26 cellular contexts compared by ENCODE assay signal in the genomic region with DNA sequence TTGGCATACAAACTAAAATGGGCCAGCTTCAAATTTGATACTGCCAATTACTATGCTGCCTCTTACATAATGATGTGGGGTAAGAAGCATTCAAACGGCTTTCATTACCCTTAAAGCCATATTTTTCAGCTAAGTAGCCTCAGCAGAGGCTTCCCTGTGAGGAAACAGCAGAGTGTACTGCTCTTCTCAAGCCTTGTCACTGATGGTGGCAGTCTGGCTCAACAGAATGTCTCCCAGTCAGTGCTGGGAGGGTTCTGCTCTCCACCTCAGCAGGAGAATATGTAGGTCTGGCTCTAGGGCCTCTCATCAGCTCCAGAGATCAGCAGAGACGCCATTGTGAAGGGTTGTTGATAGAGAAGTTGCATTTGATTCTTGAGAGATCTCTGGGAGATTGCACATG.
"Had no signal": no experiment of that assay in that cellular context is flagged by ENCODE, and none has a peak within 500 bp of the region (broad histone marks: within the 10 kb centered on the region; RNA-seq: fewer than 3 reads in every experiment).

No MANE protein-coding gene starts in this region.

- H3K9me3 ChIP-seq: body of pancreas, esophagus muscularis mucosa had no signal

- ATAC-seq: activated CD4-positive, CD25-positive, alpha-beta regulatory T cell treated with anti-CD3 and anti-CD28 coated beads, Interleukin-2, amount 50 U/mL, for 24 hours; activated CD8-positive, alpha-beta T cell treated with anti-CD3 and anti-CD28 coated beads for 36 hours; activated T-cell treated with anti-CD3 and anti-CD28 coated beads, Interleukin-2, amount 50 U/mL, for 4 hours; activated T-helper 17 cell treated with anti-CD3 and anti-CD28 coated beads, Interleukin-2, amount 50 U/mL, for 72 hours; body of pancreas; effector memory CD8-positive, alpha-beta T cell; T-helper 17 cell had no signal

- H3K36me3 ChIP-seq: esophagus muscularis mucosa, WERI-Rb-1 had no signal

- H3K27ac ChIP-seq: body of pancreas, esophagus muscularis mucosa, WERI-Rb-1 had no signal

- H3K27me3 ChIP-seq: body of pancreas, esophagus muscularis mucosa had no signal

- H3K4me3 ChIP-seq: body of pancreas, esophagus muscularis mucosa had no signal

- DNase-seq: activated B cell treated with CpG ODN at 0.5 μM for 24 hours; activated CD4-positive, alpha-beta T cell treated with anti-CD3 and anti-CD28 coated beads for 48 hours; activated CD4-positive, alpha-beta T cell treated with anti-CD3 and anti-CD28 coated beads, Interleukin-2, amount 50 U/mL, for 1 hour; activated CD4-positive, alpha-beta T cell treated with anti-CD3 and anti-CD28 coated beads, Interleukin-2, amount 50 U/mL, for 48 hours; activated CD8-positive, alpha-beta memory T cell treated with anti-CD3 and anti-CD28 coated beads for 24 hours; activated CD8-positive, alpha-beta T cell treated with anti-CD3 and anti-CD28 coated beads for 36 hours; activated effector memory CD4-positive, alpha-beta T cell treated with Interleukin-2 at 50 U/mL for 16 hours; activated gamma-delta T cell treated with Interleukin-2 at 50 U/mL for 16 hours; activated naive CD4-positive, alpha-beta T cell treated with anti-CD3 and anti-CD28 coated beads, Interleukin-2, amount 50 U/mL, for 16 hours; activated naive CD4-positive, alpha-beta T cell treated with Interleukin-2 at 50 U/mL for 16 hours; activated T-cell treated with anti-CD3 and anti-CD28 coated beads, Interleukin-2, amount 50 U/mL, for 4 hours; anterior cingulate cortex; body of pancreas; caudate nucleus; cortex of kidney; dermis blood vessel endothelial cell; effector CD4-positive, alpha-beta T cell; effector memory CD8-positive, alpha-beta T cell; erythroblast; head of caudate nucleus; T-helper 17 cell; T1000; WERI-Rb-1 had no signal

- H3K4me1 ChIP-seq: body of pancreas, esophagus muscularis mucosa had no signal
